ENCODE assay signal across 8 cellular contexts in genomic region chr2:207334309-207334630, GRCh38.
DNase-seq lines count a peak whose midpoint lies in the region; ATAC-seq and TF ChIP-seq lines count a peak whose summit lies in the region.

No MANE protein-coding gene starts in this region.

- no peak for DNase-seq in activated CD4-positive, alpha-beta T cell treated with anti-CD3 and anti-CD28 coated beads, Interleukin-2, amount 10 ng/mL, durations not matched to agents 7 days and 5 days
- DNase-seq in activated CD4-positive, alpha-beta T cell treated with anti-CD3 and anti-CD28 coated beads, Interleukin-2, amount 50 U/mL, for 4 hours, result no peak
- no peak for DNase-seq in glutamatergic neuron
- DNase-seq in suprapubic skin (ENCODE audit: low spot score in 2 of 2), result no peak
- DNase-seq in erythroblast (lab: John Stamatoyannopoulos, UW), result no peak
- no peak for DNase-seq in mucosa of descending colon

- no peak for ATAC-seq in mucosa of descending colon
- no peak for ATAC-seq in GM21423 (IDR thresholded peaks at IDR 0.05; ENCODE audit: unreplicated experiment)

- POLR2A ChIA-PET in activated CD4-positive, alpha-beta T cell treated with anti-CD3 and anti-CD28 coated beads, Interleukin-2, amount 10 ng/mL, durations not matched to agents 7 days and 5 days (lab: Charles Lee), result no interaction called here

- H3K36me3 ChIP-seq in suprapubic skin, result no peaks in the 10 kb centered on the region
- H3K36me3 ChIP-seq in mucosa of descending colon (ENCODE audit: low read depth), result no peaks in the 10 kb centered on the region

- H3K4me1 ChIP-seq in suprapubic skin (peaks cover 29% of the 10 kb centered on the region), mucosa of descending colon (ENCODE audit: low read depth) (no peaks in the 10 kb centered on the region)

- TF ChIP-seq EP300 in suprapubic skin (IDR thresholded peaks at IDR 0.05), result no peak

- TF ChIP-seq POLR2A in suprapubic skin (IDR thresholded peaks at IDR 0.05) (no peak), erythroblast (IDR thresholded peaks at IDR 0.05; ENCODE audit: low read length) (no peak)

- CTCF ChIA-PET in activated CD4-positive, alpha-beta T cell treated with anti-CD3 and anti-CD28 coated beads, Interleukin-2, amount 10 ng/mL, durations not matched to agents 7 days and 5 days (lab: Charles Lee), result interaction anchor here (0.6 to 1.3 kb wide), 3 partner anchors 8 to 43 kb away, joined by 3 read pairs; no protein-coding TSS in a partner anchor

- intact Hi-C loops in mucosa of descending colon (cut with DNase I, micrococcal nuclease), result loop anchor here in 1 of 2 donors (10.0 kb wide), 1 partner anchor 169 kb away; the partner anchor contains the start of gene KLF7

- no peak overlapping the region for H3K4me3 Mint-ChIP-seq in activated CD4-positive, alpha-beta T cell treated with anti-CD3 and anti-CD28 coated beads, Interleukin-2, amount 10 ng/mL, durations not matched to agents 7 days and 5 days
- peak overlapping the region; percentile 53 for H3K4me3 Mint-ChIP-seq in T-helper 1 cell treated with Interleukin-12 subunit alpha and Interleukin-12 subunit beta and Interleukin-4 antibody, amounts not matched to agents 30 μg/mL and 1 μg/mL, for 36 hours
- peak overlapping the region; percentile 55 for H3K4me3 Mint-ChIP-seq in glutamatergic neuron (ENCODE audit: unreplicated experiment)

- H3K4me1 Mint-ChIP-seq in activated CD4-positive, alpha-beta T cell treated with anti-CD3 and anti-CD28 coated beads, Interleukin-2, amount 10 ng/mL, durations not matched to agents 7 days and 5 days, result peaks cover 76% of the 10 kb centered on the region
- H3K4me1 Mint-ChIP-seq in T-helper 1 cell treated with Interleukin-12 subunit alpha and Interleukin-12 subunit beta and Interleukin-4 antibody, amounts not matched to agents 30 μg/mL and 1 μg/mL, for 36 hours (ENCODE audit: low read depth), result peaks cover 68% of the 10 kb centered on the region
- peaks cover 53% of the 10 kb centered on the region for H3K4me1 Mint-ChIP-seq in glutamatergic neuron (ENCODE audit: low read depth, unreplicated experiment)

- TF ChIP-seq CTCF in glutamatergic neuron (IDR thresholded peaks at IDR 0.05; ENCODE audit: partially characterized antibody, unreplicated experiment), result no peak
- TF ChIP-seq CTCF in suprapubic skin (IDR thresholded peaks at IDR 0.05), result no peak
- TF ChIP-seq CTCF in mucosa of descending colon (IDR thresholded peaks at IDR 0.05), result no peak

- peak overlapping the region; percentile 54 for H3K27ac Mint-ChIP-seq in activated CD4-positive, alpha-beta T cell treated with anti-CD3 and anti-CD28 coated beads, Interleukin-2, amount 10 ng/mL, durations not matched to agents 7 days and 5 days
- peak overlapping the region; percentile 89 for H3K27ac Mint-ChIP-seq in T-helper 1 cell treated with Interleukin-12 subunit alpha and Interleukin-12 subunit beta and Interleukin-4 antibody, amounts not matched to agents 30 μg/mL and 1 μg/mL, for 36 hours
- H3K27ac Mint-ChIP-seq in glutamatergic neuron (ENCODE audit: unreplicated experiment), result peak overlapping the region; percentile 67

- WGBS in suprapubic skin, result 20% methylated on average over 7 of the region's 7 CpGs

- no peaks in the 10 kb centered on the region for H3K36me3 Mint-ChIP-seq in activated CD4-positive, alpha-beta T cell treated with anti-CD3 and anti-CD28 coated beads, Interleukin-2, amount 10 ng/mL, durations not matched to agents 7 days and 5 days (ENCODE audit: low read depth)
- peaks cover 5% of the 10 kb centered on the region for H3K36me3 Mint-ChIP-seq in T-helper 1 cell treated with Interleukin-12 subunit alpha and Interleukin-12 subunit beta and Interleukin-4 antibody, amounts not matched to agents 30 μg/mL and 1 μg/mL, for 36 hours (ENCODE audit: low read depth)
- no peaks in the 10 kb centered on the region for H3K36me3 Mint-ChIP-seq in glutamatergic neuron (ENCODE audit: unreplicated experiment)

- no peaks in the 10 kb centered on the region for H3K9me3 ChIP-seq in suprapubic skin
- no peaks in the 10 kb centered on the region for H3K9me3 ChIP-seq in mucosa of descending colon

- peak overlapping the region; percentile 84 for H3K27ac ChIP-seq in suprapubic skin

- peaks cover 2% of the 10 kb centered on the region for H3K9me3 Mint-ChIP-seq in activated CD4-positive, alpha-beta T cell treated with anti-CD3 and anti-CD28 coated beads, Interleukin-2, amount 10 ng/mL, durations not matched to agents 7 days and 5 days
- H3K9me3 Mint-ChIP-seq in T-helper 1 cell treated with Interleukin-12 subunit alpha and Interleukin-12 subunit beta and Interleukin-4 antibody, amounts not matched to agents 30 μg/mL and 1 μg/mL, for 36 hours, result no peaks in the 10 kb centered on the region
- no peaks in the 10 kb centered on the region for H3K9me3 Mint-ChIP-seq in glutamatergic neuron (ENCODE audit: unreplicated experiment)

- no peaks in the 10 kb centered on the region for H3K27me3 ChIP-seq in suprapubic skin

- H3K4me3 ChIP-seq in suprapubic skin (peak overlapping the region; percentile 35), mucosa of descending colon (no peak overlapping the region)

- H3K27me3 Mint-ChIP-seq in activated CD4-positive, alpha-beta T cell treated with anti-CD3 and anti-CD28 coated beads, Interleukin-2, amount 10 ng/mL, durations not matched to agents 7 days and 5 days, result no peaks in the 10 kb centered on the region
- H3K27me3 Mint-ChIP-seq in T-helper 1 cell treated with Interleukin-12 subunit alpha and Interleukin-12 subunit beta and Interleukin-4 antibody, amounts not matched to agents 30 μg/mL and 1 μg/mL, for 36 hours (ENCODE audit: low read depth), result no peaks in the 10 kb centered on the region
- peaks cover 5% of the 10 kb centered on the region for H3K27me3 Mint-ChIP-seq in glutamatergic neuron (ENCODE audit: unreplicated experiment)
